In the genomic region with DNA sequence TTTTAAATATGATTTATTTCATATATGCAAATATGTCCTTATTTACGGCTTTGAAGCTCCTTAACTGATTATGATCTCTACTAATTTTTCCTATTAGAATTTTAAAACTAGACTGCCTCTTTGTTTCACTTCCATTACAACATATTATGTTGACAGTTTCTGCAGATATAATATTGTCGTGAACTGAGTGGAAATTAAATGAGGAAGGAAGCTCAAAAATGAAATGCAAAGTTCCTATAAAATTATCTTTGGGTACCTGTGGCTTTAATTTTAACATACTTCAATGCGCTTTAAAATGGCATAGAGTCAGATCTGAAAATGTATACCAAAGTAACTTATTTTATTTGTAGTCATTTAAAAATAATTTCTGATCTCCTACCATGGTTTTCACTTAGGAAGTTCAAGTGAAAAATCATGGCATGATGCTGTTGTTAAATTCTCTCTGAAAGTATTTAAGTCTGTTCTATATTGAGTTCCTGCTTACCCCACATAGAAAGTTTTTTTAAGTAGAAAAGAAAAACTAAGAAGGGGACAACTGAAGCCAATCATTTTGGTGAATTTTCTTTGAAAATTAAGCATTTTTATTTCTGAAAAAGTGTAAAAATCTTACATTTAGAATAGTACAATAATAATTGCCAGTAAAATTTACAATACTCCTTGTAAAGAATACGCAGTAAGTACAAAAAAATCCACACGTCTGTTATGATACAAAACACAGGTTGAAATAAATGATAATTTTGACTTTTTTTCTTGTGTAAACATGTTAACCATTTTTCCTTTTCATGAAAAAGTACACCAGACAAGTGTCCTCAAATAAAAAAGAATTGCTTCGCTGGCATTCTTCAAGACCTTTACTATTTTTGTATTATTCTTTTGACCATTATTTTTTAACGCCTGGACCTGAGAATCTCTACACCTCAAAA, we compare ENCODE assay signal across 10 cellular contexts. TPM values are rescaled to one million over a fixed set of nuclear protein-coding genes. Genes with fewer than 3 reads are reported as not detected.
DNase-seq lines count a peak whose midpoint lies in the region; ATAC-seq and TF ChIP-seq lines count a peak whose summit lies in the region.
"Had no signal": no experiment of that assay in that cellular context is flagged by ENCODE, and none has a peak within 500 bp of the region (broad histone marks: within the 10 kb centered on the region; RNA-seq: fewer than 3 reads in every experiment).

No MANE protein-coding gene starts in this region.

- H3K9me3 ChIP-seq in thoracic aorta = no peaks in the 10 kb centered on the region

- peaks cover 2% of the 10 kb centered on the region for H3K4me1 Mint-ChIP-seq in activated naive CD4-positive, alpha-beta T cell treated with anti-CD3 and anti-CD28 coated beads for 36 hours (ENCODE audit: low read depth)
- H3K4me1 Mint-ChIP-seq in activated CD8-positive, alpha-beta T cell treated with anti-CD3 and anti-CD28 coated beads for 36 hours (ENCODE audit: low read depth) = peaks cover 14% of the 10 kb centered on the region
- H3K4me1 Mint-ChIP-seq in glutamatergic neuron (ENCODE audit: low read depth, unreplicated experiment) (peaks cover 5% of the 10 kb centered on the region), progenitor cell of endocrine pancreas (ENCODE audit: low read depth) (peaks cover 4% of the 10 kb centered on the region)

- CTCF ChIA-PET in activated naive CD4-positive, alpha-beta T cell treated with anti-CD3 and anti-CD28 coated beads for 36 hours (lab: Charles Lee) = interaction anchor here (0.8 to 0.9 kb wide), 2 partner anchors 47 to 151 kb away, joined by 3 read pairs; no protein-coding TSS in a partner anchor
- CTCF ChIA-PET in activated CD8-positive, alpha-beta T cell treated with anti-CD3 and anti-CD28 coated beads for 36 hours (lab: Charles Lee) = interaction anchor here (0.8 to 1.2 kb wide), 2 partner anchors 145 to 147 kb away, joined by 3 read pairs; no protein-coding TSS in a partner anchor

- no peak for ATAC-seq in activated CD8-positive, alpha-beta T cell treated with anti-CD3 and anti-CD28 coated beads for 36 hours
- ATAC-seq in thoracic aorta (ENCODE audit: insufficient number of reproducible peaks, low FRiP score, low read depth) (no peak), GM21786 (IDR thresholded peaks at IDR 0.05; ENCODE audit: unreplicated experiment) (no peak)

- H3K4me3 ChIP-seq in thoracic aorta = peak overlapping the region; percentile 75

- peak overlapping the region in 1 of 2 donors; percentile 36 for H3K27ac ChIP-seq in thoracic aorta

- H3K27me3 ChIP-seq in thoracic aorta (replicated peaks; ENCODE audit: insufficient read depth) = peaks cover 21% of the 10 kb centered on the region

- peak overlapping the region; percentile 64 for H3K4me3 Mint-ChIP-seq in activated naive CD4-positive, alpha-beta T cell treated with anti-CD3 and anti-CD28 coated beads for 36 hours
- peak overlapping the region; percentile 66 for H3K4me3 Mint-ChIP-seq in activated CD8-positive, alpha-beta T cell treated with anti-CD3 and anti-CD28 coated beads for 36 hours
- H3K4me3 Mint-ChIP-seq in glutamatergic neuron (ENCODE audit: unreplicated experiment) (peak overlapping the region; percentile 85), progenitor cell of endocrine pancreas (ENCODE audit: low read depth) (no peak overlapping the region)

- H3K36me3 Mint-ChIP-seq in activated naive CD4-positive, alpha-beta T cell treated with anti-CD3 and anti-CD28 coated beads for 36 hours (ENCODE audit: low read depth) = peaks cover 3% of the 10 kb centered on the region
- H3K36me3 Mint-ChIP-seq in activated CD8-positive, alpha-beta T cell treated with anti-CD3 and anti-CD28 coated beads for 36 hours (ENCODE audit: low read depth) = peaks cover 3% of the 10 kb centered on the region
- H3K36me3 Mint-ChIP-seq in glutamatergic neuron (ENCODE audit: unreplicated experiment) (peaks cover 1% of the 10 kb centered on the region), progenitor cell of endocrine pancreas (ENCODE audit: insufficient read depth) (no peaks in the 10 kb centered on the region)

- no peak overlapping the region for H3K27ac Mint-ChIP-seq in activated naive CD4-positive, alpha-beta T cell treated with anti-CD3 and anti-CD28 coated beads for 36 hours
- no peak overlapping the region for H3K27ac Mint-ChIP-seq in activated CD8-positive, alpha-beta T cell treated with anti-CD3 and anti-CD28 coated beads for 36 hours
- peak overlapping the region; percentile 28 for H3K27ac Mint-ChIP-seq in glutamatergic neuron (ENCODE audit: unreplicated experiment)
- H3K27ac Mint-ChIP-seq in progenitor cell of endocrine pancreas = no peak overlapping the region

- intact Hi-C loops in activated naive CD4-positive, alpha-beta T cell treated with anti-CD3 and anti-CD28 coated beads for 36 hours (cut with micrococcal nuclease) = loop anchor here (1.0 kb wide), 1 partner anchor 8 kb away; no protein-coding TSS in a partner anchor
- intact Hi-C loops in activated CD8-positive, alpha-beta T cell treated with anti-CD3 and anti-CD28 coated beads for 36 hours (cut with micrococcal nuclease) = loop anchor here (2.0 to 5.0 kb wide), 2 partner anchors 64 to 145 kb away; no protein-coding TSS in a partner anchor

- POLR2A ChIA-PET in activated CD8-positive, alpha-beta T cell treated with anti-CD3 and anti-CD28 coated beads for 36 hours (lab: Charles Lee) = interaction anchor here (0.9 kb wide), 1 partner anchor 148 kb away, joined by 4 read pairs; no protein-coding TSS in a partner anchor

- H3K4me1 ChIP-seq in thoracic aorta (ENCODE audit: control insufficient read depth in 1 of 2, low read depth in 2 of 2) = peaks cover 6 to 25% of the 10 kb centered on the region in 2 donors

- H3K9me3 Mint-ChIP-seq in activated naive CD4-positive, alpha-beta T cell treated with anti-CD3 and anti-CD28 coated beads for 36 hours = no peaks in the 10 kb centered on the region
- H3K9me3 Mint-ChIP-seq in activated CD8-positive, alpha-beta T cell treated with anti-CD3 and anti-CD28 coated beads for 36 hours = no peaks in the 10 kb centered on the region
- H3K9me3 Mint-ChIP-seq in glutamatergic neuron (ENCODE audit: unreplicated experiment) (peaks cover 22% of the 10 kb centered on the region), progenitor cell of endocrine pancreas (ENCODE audit: low read depth) (no peaks in the 10 kb centered on the region)

- peaks cover 2% of the 10 kb centered on the region for H3K36me3 ChIP-seq in thoracic aorta

- no peak for DNase-seq in activated naive CD4-positive, alpha-beta T cell treated with anti-CD3 and anti-CD28 coated beads for 36 hours
- no peak for DNase-seq in activated naive CD4-positive, alpha-beta T cell treated with Interleukin-2 at 50 U/mL for 16 hours
- DNase-seq in activated CD8-positive, alpha-beta T cell treated with anti-CD3 and anti-CD28 coated beads for 36 hours = no peak
- DNase-seq in glutamatergic neuron (no peak), thoracic aorta (ENCODE audit: low spot score) (no peak), anterior cingulate cortex (lab: John Stamatoyannopoulos, UW) (no peak), progenitor cell of endocrine pancreas (ENCODE audit: low spot score, unreplicated experiment) (no peak)
- DNase-seq: NCI-H1092; stimulated activated CD4-positive, alpha-beta T cell treated with anti-CD3 and anti-CD28 coated beads, Interleukin-4, amount 100 ng/mL, for 1 hour had no signal

- peaks cover 74% of the 10 kb centered on the region for H3K27me3 Mint-ChIP-seq in activated naive CD4-positive, alpha-beta T cell treated with anti-CD3 and anti-CD28 coated beads for 36 hours (ENCODE audit: low read depth)
- H3K27me3 Mint-ChIP-seq in activated CD8-positive, alpha-beta T cell treated with anti-CD3 and anti-CD28 coated beads for 36 hours = peaks cover 74% of the 10 kb centered on the region
- H3K27me3 Mint-ChIP-seq in glutamatergic neuron (ENCODE audit: unreplicated experiment) = peaks cover 26% of the 10 kb centered on the region
- H3K27me3 Mint-ChIP-seq in progenitor cell of endocrine pancreas = peaks cover 88% of the 10 kb centered on the region

- no peak for TF ChIP-seq CTCF in activated CD8-positive, alpha-beta T cell treated with anti-CD3 and anti-CD28 coated beads for 36 hours (IDR thresholded peaks at IDR 0.05)
- TF ChIP-seq CTCF in glutamatergic neuron (IDR thresholded peaks at IDR 0.05; ENCODE audit: partially characterized antibody, unreplicated experiment) = no peak
- TF ChIP-seq CTCF in thoracic aorta (IDR thresholded peaks at IDR 0.05) = no peak
- no peak for TF ChIP-seq CTCF in progenitor cell of endocrine pancreas (IDR thresholded peaks at IDR 0.05; ENCODE audit: unreplicated experiment)

RNA-seq across cellular contexts. Expression of a gene that starts 2.6 kb away (rescaled TPM):
- total RNA-seq in activated naive CD4-positive, alpha-beta T cell treated with anti-CD3 and anti-CD28 coated beads for 36 hours = under 1 TPM; 0.12 TPM
- total RNA-seq in activated CD8-positive, alpha-beta T cell treated with anti-CD3 and anti-CD28 coated beads for 36 hours = 1 to 10 TPM in 1 of 2 experiments, under 1 TPM in 1; 0.99 to 1.5 TPM
- 2.8 TPM for total RNA-seq in glutamatergic neuron (ENCODE audit: unreplicated experiment)
- 10 to 100 TPM in 1 of 2 donors, 1 to 10 TPM in 1; 6.8 to 10.0 TPM for total RNA-seq in thoracic aorta
- total RNA-seq in progenitor cell of endocrine pancreas = 0.19 and 0.29 TPM in 2 replicates

RNA-seq across cellular contexts. Expression of a gene that starts 52.3 kb away (rescaled TPM):
- 1,000 to 10,000 TPM; 1,100 to 1,123 TPM for total RNA-seq in activated naive CD4-positive, alpha-beta T cell treated with anti-CD3 and anti-CD28 coated beads for 36 hours
- total RNA-seq in activated CD8-positive, alpha-beta T cell treated with anti-CD3 and anti-CD28 coated beads for 36 hours = 1,000 to 10,000 TPM; 1,122 to 1,184 TPM
- 347 TPM for total RNA-seq in glutamatergic neuron (ENCODE audit: unreplicated experiment)
- total RNA-seq in thoracic aorta = 100 to 1,000 TPM; 250 to 407 TPM
- 589 and 604 TPM in 2 replicates for total RNA-seq in progenitor cell of endocrine pancreas
